2 cellular contexts compared by ENCODE assay signal in the genomic region with DNA sequence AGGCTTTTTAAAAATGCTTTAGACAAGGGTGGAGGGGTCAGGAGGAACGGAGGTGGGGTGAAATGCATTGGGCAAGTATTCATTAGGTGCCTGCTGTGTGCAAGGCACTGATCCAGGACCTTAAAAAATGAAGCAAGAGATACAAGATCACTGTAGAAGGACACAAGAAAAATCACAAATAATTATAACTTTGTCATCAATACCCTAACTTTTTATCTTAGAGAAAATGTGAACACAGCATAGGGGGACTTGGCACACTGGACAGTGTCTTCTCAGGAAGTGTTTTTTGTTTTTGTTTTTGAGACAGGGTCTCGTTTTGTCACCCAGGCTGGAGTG.
TF ChIP-seq lines count a peak whose summit lies in the region.

No MANE protein-coding gene starts in this region.

TF ChIP-seq in K562, 482 proteins besides CTCF, POLR2A, EP300 and RAD21:
- TF ChIP-seq BRF1 (IDR thresholded peaks at IDR 0.05; ENCODE audit: borderline replicate concordance, extremely low read depth, insufficient read length): no peak
- TF ChIP-seq KLF16 (IDR thresholded peaks at IDR 0.05): 0 out of 2 replicates have a peak, but pooled peaks have one; percentile 1

TF ChIP-seq in SK-N-SH, 30 proteins besides CTCF, POLR2A, EP300 and RAD21:
- TF ChIP-seq NFIC (IDR thresholded peaks at IDR 0.05; ENCODE audit: borderline replicate concordance) (no peak), CHD2 (IDR thresholded peaks at IDR 0.05; ENCODE audit: low read length, partially characterized antibody) (no peak), MEF2A (IDR thresholded peaks at IDR 0.05; ENCODE audit: borderline replicate concordance, low read depth) (no peak), TCF12 (IDR thresholded peaks at IDR 0.05) (no peak), SIN3A (IDR thresholded peaks at IDR 0.05; ENCODE audit: borderline replicate concordance, low read depth, low read length) (no peak)
- TF ChIP-seq, protein P1, sequence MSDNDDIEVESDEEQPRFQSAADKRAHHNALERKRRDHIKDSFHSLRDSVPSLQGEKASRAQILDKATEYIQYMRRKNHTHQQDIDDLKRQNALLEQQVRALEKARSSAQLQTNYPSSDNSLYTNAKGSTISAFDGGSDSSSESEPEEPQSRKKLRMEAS (IDR thresholded peaks at IDR 0.05; ENCODE audit: low read depth): no peak
